In the genomic region with DNA sequence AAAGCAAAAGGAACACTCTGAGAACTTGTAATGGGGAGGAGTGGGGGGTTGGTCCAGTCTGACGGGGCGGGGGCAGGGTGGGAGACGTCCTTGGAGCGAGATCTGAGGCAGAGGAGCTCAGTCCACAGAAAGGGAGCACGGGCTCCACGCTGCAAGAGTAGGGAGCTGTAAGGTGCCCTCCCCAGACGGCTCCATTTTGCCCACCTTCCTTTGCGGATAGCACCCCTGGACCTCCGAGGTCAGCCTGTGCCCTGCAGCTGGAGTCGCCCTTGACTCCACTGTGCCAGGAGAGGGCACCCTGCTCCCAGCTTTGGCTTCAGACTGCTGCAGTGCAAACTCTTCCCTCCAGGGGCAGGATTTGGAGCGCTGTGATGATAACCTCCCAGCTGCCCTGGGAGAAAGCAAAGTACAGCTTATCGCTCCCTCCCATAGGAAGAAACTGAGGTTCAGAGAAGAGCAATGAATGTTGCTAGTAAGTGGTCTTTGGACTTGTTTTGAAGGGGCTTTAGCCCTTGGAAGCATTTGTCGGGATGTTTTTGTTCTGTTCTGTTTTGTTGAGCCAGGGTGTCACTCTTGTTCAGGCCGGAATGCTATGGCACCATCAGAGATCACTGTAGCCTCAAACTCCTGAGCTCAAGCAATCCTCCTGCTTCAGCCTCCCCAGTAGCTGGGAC, we compare ENCODE assay signal across 8 cellular contexts. TPM values are rescaled to one million over a fixed set of nuclear protein-coding genes. Genes with fewer than 3 reads are reported as not detected.
DNase-seq lines count a peak whose midpoint lies in the region; ATAC-seq, FAIRE-seq and TF ChIP-seq lines count a peak whose summit lies in the region.

No MANE protein-coding gene starts in this region.

- POLR2A ChIA-PET in activated B cell treated with CpG ODN at 0.5 μM for 24 hours (lab: Charles Lee), result interaction anchor here (0.6 to 1.9 kb wide), 8 partner anchors 51 to 457 kb away, joined by 3 to 8 read pairs (median 4); partner anchors contain the start of genes DYNLRB1 and ITCH

- no peaks in the 10 kb centered on the region for H3K36me3 Mint-ChIP-seq in activated B cell treated with CpG ODN at 0.5 μM for 24 hours (ENCODE audit: low read depth)

- H3K4me3 Mint-ChIP-seq in activated B cell treated with CpG ODN at 0.5 μM for 24 hours, result no peak overlapping the region

- H3K27me3 ChIP-seq in bronchial epithelial cell (ENCODE audit: control insufficient read depth, insufficient read depth, low read length), result no peaks in the 10 kb centered on the region

- peak; percentile 83 for ATAC-seq in HG03135 (IDR thresholded peaks at IDR 0.05; ENCODE audit: unreplicated experiment)
- peak; percentile 100 for ATAC-seq in activated B cell treated with CpG ODN at 0.5 μM for 24 hours (ENCODE audit: low read depth)

- no peaks in the 10 kb centered on the region for H3K9me3 Mint-ChIP-seq in activated B cell treated with CpG ODN at 0.5 μM for 24 hours

- no peak overlapping the region for H3K4me3 ChIP-seq in bronchial epithelial cell (ENCODE audit: low read depth, low read length)

- DNase-seq in NK-92 treated with Interleukin-12 subunit alpha and Interleukin-12 subunit beta, amount 100 ng/mL, for 24 hours (lab: John Stamatoyannopoulos, UW), result peak; percentile 75
- DNase-seq in NK-92 (lab: John Stamatoyannopoulos, UW; ENCODE audit: unreplicated experiment) (no peak), NCI-H226 (peak; percentile 70), activated B cell treated with CpG ODN at 0.5 μM for 24 hours (peak; percentile 74), bronchial epithelial cell (ENCODE audit: low read depth) (peak; percentile 74), iris pigment epithelial cell (ENCODE audit: low read depth) (peak; percentile 83)
- DNase-seq in stimulated activated CD4-positive, alpha-beta T cell treated with anti-CD3 and anti-CD28 coated beads, Interleukin-15, amount 100 ng/mL, for 24 hours, result peak; percentile 92

- peaks cover 7% of the 10 kb centered on the region for H3K4me1 Mint-ChIP-seq in activated B cell treated with CpG ODN at 0.5 μM for 24 hours

- intact Hi-C loops in activated B cell treated with CpG ODN at 0.5 μM for 24 hours (cut with micrococcal nuclease), result loop anchor here (1.0 to 5.0 kb wide), 7 partner anchors 9 to 457 kb away; partner anchors contain the start of gene AHCY

- peak; percentile 68 for FAIRE-seq in bronchial epithelial cell (lab: Jason Lieb, UNC)

- H3K27me3 Mint-ChIP-seq in activated B cell treated with CpG ODN at 0.5 μM for 24 hours, result peaks cover 19% of the 10 kb centered on the region

- CTCF ChIA-PET in activated B cell treated with CpG ODN at 0.5 μM for 24 hours (lab: Charles Lee), result interaction anchor here (0.6 to 4.1 kb wide), 60 partner anchors 9 to 512 kb away, joined by 3 to 95 read pairs (median 4); partner anchors contain the start of genes AHCY, DYNLRB1, ITCH and MAP1LC3A

- no peaks in the 10 kb centered on the region for H3K36me3 ChIP-seq in bronchial epithelial cell (ENCODE audit: control insufficient read depth, insufficient read depth, low read length)

- H3K27ac Mint-ChIP-seq in activated B cell treated with CpG ODN at 0.5 μM for 24 hours, result no peak overlapping the region

- TF ChIP-seq CTCF in activated B cell treated with CpG ODN at 0.5 μM for 24 hours (IDR thresholded peaks at IDR 0.05), result peak; percentile 90
- peak; percentile 100 for TF ChIP-seq CTCF in bronchial epithelial cell (IDR thresholded peaks at IDR 0.05; ENCODE audit: insufficient read depth, low read length, severe bottlenecking)

RNA-seq across cellular contexts. Expression of gene AHCY, which starts 9.5 kb away (rescaled TPM):
- total RNA-seq in activated B cell treated with CpG ODN at 0.5 μM for 24 hours (77.9 and 83.5 TPM in 2 replicates), bronchial epithelial cell (207 and 278 TPM in 2 replicates)

RNA-seq across cellular contexts. Expression of gene ITCH, which starts 50.4 kb away (rescaled TPM):
- 62.6 and 66.3 TPM in 2 replicates for total RNA-seq in activated B cell treated with CpG ODN at 0.5 μM for 24 hours
- 83.7 and 93.2 TPM in 2 replicates for total RNA-seq in bronchial epithelial cell
